Comparison of ENCODE assay signal across 23 cellular contexts in genomic region chr18:73124165-73124564, GRCh38.
"Had no signal": no experiment of that assay in that cellular context is flagged by ENCODE, and none has a peak within 500 bp of the region (broad histone marks: within the 10 kb centered on the region; RNA-seq: fewer than 3 reads in every experiment).

No MANE protein-coding gene starts in this region.

- ATAC-seq: activated T-cell treated with anti-CD3 and anti-CD28 coated beads, Interleukin-2, amount 50 U/mL, for 4 hours; gastrocnemius medialis; psoas muscle; right lobe of liver; T-helper 17 cell had no signal

- H3K4me1 ChIP-seq: esophagus muscularis mucosa, gastrocnemius medialis, psoas muscle, right lobe of liver, transverse colon had no signal

- H3K9me3 ChIP-seq: esophagus muscularis mucosa, gastrocnemius medialis, heart right ventricle, psoas muscle, right lobe of liver, transverse colon had no signal

- H3K27me3 ChIP-seq: brain microvascular endothelial cell, esophagus muscularis mucosa, gastrocnemius medialis, heart right ventricle, right lobe of liver, transverse colon had no signal

- H3K4me1 Mint-ChIP-seq: activated CD4-positive, alpha-beta memory T cell treated with anti-CD3 and anti-CD28 coated beads, Interleukin-2, amount 10 ng/mL, durations not matched to agents 7 days and 5 days; activated naive CD4-positive, alpha-beta T cell treated with anti-CD3 and anti-CD28 coated beads, Interleukin-2, amount 50 U/mL, for 24 hours; central memory CD8-positive, alpha-beta T cell; T-helper 17 cell had no signal

- H3K36me3 ChIP-seq: brain microvascular endothelial cell, esophagus muscularis mucosa, gastrocnemius medialis, heart right ventricle, right lobe of liver, transverse colon, WERI-Rb-1 had no signal

- H3K27ac ChIP-seq: brain microvascular endothelial cell, esophagus muscularis mucosa, gastrocnemius medialis, heart right ventricle, psoas muscle, right lobe of liver, transverse colon, WERI-Rb-1 had no signal

- H3K27me3 Mint-ChIP-seq: activated CD4-positive, alpha-beta memory T cell treated with anti-CD3 and anti-CD28 coated beads, Interleukin-2, amount 10 ng/mL, durations not matched to agents 7 days and 5 days; activated naive CD4-positive, alpha-beta T cell treated with anti-CD3 and anti-CD28 coated beads, Interleukin-2, amount 50 U/mL, for 24 hours; central memory CD8-positive, alpha-beta T cell; T-helper 17 cell had no signal

- H3K4me3 Mint-ChIP-seq: activated CD4-positive, alpha-beta memory T cell treated with anti-CD3 and anti-CD28 coated beads, Interleukin-2, amount 10 ng/mL, durations not matched to agents 7 days and 5 days; activated naive CD4-positive, alpha-beta T cell treated with anti-CD3 and anti-CD28 coated beads, Interleukin-2, amount 50 U/mL, for 24 hours; activated T-cell treated with anti-CD3 and anti-CD28 coated beads, Interleukin-2, amount 50 U/mL, for 4 hours; central memory CD8-positive, alpha-beta T cell; T-helper 17 cell had no signal

- DNase-seq: activated CD4-positive, alpha-beta memory T cell treated with anti-CD3 and anti-CD28 coated beads, Interleukin-2, amount 10 ng/mL, durations not matched to agents 7 days and 5 days; activated CD4-positive, alpha-beta T cell treated with anti-CD3 and anti-CD28 coated beads for 4 hours; activated effector memory CD4-positive, alpha-beta T cell treated with anti-CD3 and anti-CD28 coated beads, Interleukin-2, amount 50 U/mL, for 16 hours; activated T-cell treated with anti-CD3 and anti-CD28 coated beads, Interleukin-2, amount 50 U/mL, for 4 hours; amniotic stem cell; brain microvascular endothelial cell; cortex of kidney; effector CD4-positive, alpha-beta T cell; gastrocnemius medialis; heart right ventricle; psoas muscle; right lobe of liver; stimulated activated CD4-positive, alpha-beta T cell treated with anti-CD3 and anti-CD28 coated beads, Interleukin-4, amount 100 ng/mL, for 4 hours; stimulated activated CD8-positive, alpha-beta memory T cell treated with anti-CD3 and anti-CD28 coated beads, Interleukin-4, amount 100 ng/mL, for 48 hours; stimulated activated naive CD4-positive, alpha-beta T cell treated with Interleukin-2 at 50 U/mL for 16 hours; substantia nigra; T-helper 17 cell; transverse colon; WERI-Rb-1 had no signal

- H3K27ac Mint-ChIP-seq: activated CD4-positive, alpha-beta memory T cell treated with anti-CD3 and anti-CD28 coated beads, Interleukin-2, amount 10 ng/mL, durations not matched to agents 7 days and 5 days; activated naive CD4-positive, alpha-beta T cell treated with anti-CD3 and anti-CD28 coated beads, Interleukin-2, amount 50 U/mL, for 24 hours; T-helper 17 cell had no signal

- H3K4me2 ChIP-seq: smooth muscle cell had no signal

- H3K4me3 ChIP-seq: esophagus muscularis mucosa, gastrocnemius medialis, heart right ventricle, psoas muscle, right lobe of liver, smooth muscle cell, transverse colon had no signal

- H3K36me3 Mint-ChIP-seq: activated naive CD4-positive, alpha-beta T cell treated with anti-CD3 and anti-CD28 coated beads, Interleukin-2, amount 50 U/mL, for 24 hours had no signal
